9 cellular contexts compared by ENCODE assay signal in the genomic region with DNA sequence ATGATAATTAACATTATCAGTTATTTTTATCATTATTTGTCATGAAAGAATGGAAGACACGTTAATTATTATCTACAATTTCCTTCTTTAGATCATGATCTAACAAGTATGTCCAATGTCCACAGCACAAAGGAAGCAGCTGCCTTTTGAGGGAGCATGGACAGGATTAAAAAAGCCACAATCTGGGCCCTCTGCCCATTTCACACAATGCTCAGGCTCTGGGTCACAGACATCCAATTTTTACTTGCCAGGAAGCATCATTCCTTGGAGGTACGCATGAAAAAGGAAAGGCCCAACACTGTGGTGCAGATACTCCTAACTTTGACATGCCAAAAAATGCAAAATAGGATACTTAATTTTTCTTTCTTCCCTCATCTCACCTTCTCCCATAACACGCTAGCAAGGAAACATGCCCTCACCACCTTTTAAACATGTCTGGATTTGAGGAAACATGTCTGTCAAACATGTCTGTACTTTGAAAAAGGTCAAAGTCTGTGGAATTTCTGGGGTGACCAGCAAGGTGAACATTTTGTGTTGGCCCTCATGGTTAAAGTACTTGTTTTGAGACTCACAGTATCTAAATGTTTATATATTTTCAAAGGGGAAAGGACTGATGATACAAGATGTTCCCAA. TPM values are rescaled to one million over a fixed set of nuclear protein-coding genes. Genes with fewer than 3 reads are reported as not detected.
DNase-seq lines count a peak whose midpoint lies in the region; ATAC-seq and TF ChIP-seq lines count a peak whose summit lies in the region.
"Had no signal": no experiment of that assay in that cellular context is flagged by ENCODE, and none has a peak within 500 bp of the region (broad histone marks: within the 10 kb centered on the region; RNA-seq: fewer than 3 reads in every experiment).

No MANE protein-coding gene starts in this region.

- WGBS in psoas muscle, 3 donors: 40 to 51% (median 41%) methylated on average over 3 of the region's 3 CpGs

- H3K27ac ChIP-seq in psoas muscle: peak overlapping the region; percentile 30

- DNase-seq in H4 (ENCODE audit: low spot score): peak; percentile 83
- peak; percentile 69 for DNase-seq in SK-MEL-5 (ENCODE audit: low read depth, low spot score)
- peak; percentile 95 for DNase-seq in fibroblast of pulmonary artery (ENCODE audit: low read depth)
- DNase-seq in psoas muscle: peak in 1 of 2 donors; percentile 37
- DNase-seq in NCI-H345 (lab: John Stamatoyannopoulos, UW): no peak

- no peaks in the 10 kb centered on the region for H3K27me3 ChIP-seq in psoas muscle (ENCODE audit: insufficient read depth in 3 of 3, low read length in 2 of 3)
- H3K27me3 ChIP-seq: Peyer's patch had no signal

- H3K36me3 ChIP-seq in psoas muscle (ENCODE audit: insufficient read depth in 1 of 2, low read depth in 1 of 2): no peaks in the 10 kb centered on the region
- H3K36me3 ChIP-seq: Peyer's patch had no signal

- no peaks in the 10 kb centered on the region for H3K9me3 ChIP-seq in psoas muscle
- H3K9me3 ChIP-seq: Peyer's patch had no signal

- H3K4me1 ChIP-seq in psoas muscle: peaks cover 23% of the 10 kb centered on the region

- in situ Hi-C loops in SK-MEL-5 (cut with HindIII; ENCODE audit: low pct_unique_long_range_greater_than_20kb, low sequenced_read_pairs): no loop called here

- no peak overlapping the region for H3K4me3 ChIP-seq in fibroblast of pulmonary artery (replicated peaks; ENCODE audit: low read depth, low read length)
- H3K4me3 ChIP-seq in psoas muscle: no peak overlapping the region
- H3K4me3 ChIP-seq: Peyer's patch had no signal

- ATAC-seq in psoas muscle (peak; percentile 83 to 90 (median 86)), GM18502 (IDR thresholded peaks at IDR 0.05; ENCODE audit: poor library complexity, unreplicated experiment) (no peak), GM18867 (IDR thresholded peaks at IDR 0.05; ENCODE audit: unreplicated experiment) (no peak), GM21786 (IDR thresholded peaks at IDR 0.05; ENCODE audit: unreplicated experiment) (no peak)

- intact Hi-C loops in psoas muscle (cut with DNase I): loop anchor here in 1 of 2 donors (2.0 kb wide), 1 partner anchor 38 kb away; no protein-coding TSS in a partner anchor

- TF ChIP-seq CTCF in fibroblast of pulmonary artery (IDR thresholded peaks at IDR 0.05; ENCODE audit: low read length, missing control alignments) (no peak), psoas muscle (IDR thresholded peaks at IDR 0.05) (no peak)

RNA-seq across cellular contexts. Expression of gene GADD45A, which starts 40.0 kb away (rescaled TPM):
- 31.6 and 44.6 TPM in 2 replicates for total RNA-seq in H4 (2014; rRNA removed; shearing (Covaris generic))
- total RNA-seq in SK-MEL-5 (2014; rRNA removed; shearing (Covaris generic)): 7.4 and 9.4 TPM in 2 replicates
- 31.4 and 31.6 TPM in 2 replicates for polyA plus RNA-seq in SK-MEL-5 (2015; cell fraction: cytosol; rRNA removed)
- polyA plus RNA-seq in SK-MEL-5 (2015; cell fraction: nucleus; rRNA removed): 30.4 and 54.8 TPM in 2 replicates
- total RNA-seq in psoas muscle: 100 to 1,000 TPM in 3 of 4 donors, 10 to 100 TPM in 1; 93.5 to 505 (median 230) TPM
- polyA plus RNA-seq in psoas muscle: 100 to 1,000 TPM in 2 of 3 donors, 10 to 100 TPM in 1; 88.8 to 248 (median 197) TPM

Comparison
In these comparisons a context has a peak if more than half of its experiments do, and no peak if none do; other contexts are left out.
1. ATAC-seq: peak in psoas muscle (4 of 4); none in GM18502 (single experiment), GM18867 (single experiment) and GM21786 (single experiment).